10 cellular contexts compared by ENCODE assay signal in genomic region chr4:98656443-98656842, GRCh38. TPM values are rescaled to one million over a fixed set of nuclear protein-coding genes. Genes with fewer than 3 reads are reported as not detected.
DNase-seq lines count a peak whose midpoint lies in the region; ATAC-seq, FAIRE-seq and TF ChIP-seq lines count a peak whose summit lies in the region.
"Had no signal": no experiment of that assay in that cellular context is flagged by ENCODE, and none has a peak within 500 bp of the region (broad histone marks: within the 10 kb centered on the region; RNA-seq: fewer than 3 reads in every experiment).

No MANE protein-coding gene starts in this region.

- peak overlapping the region; percentile 78 to 89 for H3K4me3 ChIP-seq in Panc1 (ENCODE audit: low read depth in 2 of 2, low read length in 2 of 2)
- H3K4me3 ChIP-seq in endodermal cell (ENCODE audit: low read length), result peak overlapping the region; percentile 88
- peak overlapping the region; percentile 84 for H3K4me3 ChIP-seq in ovary
- H3K4me3 ChIP-seq in kidney (ENCODE audit: low read length in 2 of 2), result no peak overlapping the region

- H3K36me3 ChIP-seq in Panc1 (ENCODE audit: control insufficient read depth, insufficient read depth, low read length) (peaks cover 4% of the 10 kb centered on the region; the same call in 1 of the 2 replicates), endodermal cell (ENCODE audit: control insufficient read depth, insufficient read depth, low read length) (no peaks in the 10 kb centered on the region), ovary (no peaks in the 10 kb centered on the region), kidney (ENCODE audit: control insufficient read depth in 1 of 2, insufficient read depth in 2 of 2, low read length in 2 of 2) (no peaks in the 10 kb centered on the region)

- peaks cover under 1% of the 10 kb centered on the region; the same call in 1 of the 2 replicates for H3K9me3 ChIP-seq in Panc1 (ENCODE audit: control insufficient read depth, insufficient read depth, low read depth, low read length)
- H3K9me3 ChIP-seq in endodermal cell (ENCODE audit: control insufficient read depth, low read length), result no peaks in the 10 kb centered on the region
- no peaks in the 10 kb centered on the region for H3K9me3 ChIP-seq in ovary
- no peaks in the 10 kb centered on the region for H3K9me3 ChIP-seq in kidney (ENCODE audit: control insufficient read depth in 1 of 2, low read length in 2 of 2)

- BruUV-seq in Calu3 (replicated peaks; lab: Mats Ljungman, UMichigan) (TSS peak; percentile 31), Panc1 (replicated peaks; lab: Mats Ljungman, UMichigan) (TSS peak; percentile 47)

- intact Hi-C loops in Calu3 (cut with micrococcal nuclease; ENCODE audit: unreplicated experiment) (loop anchor here (10.0 kb wide), 1 partner anchor 278 kb away; no protein-coding TSS in a partner anchor), Panc1 (cut with micrococcal nuclease; ENCODE audit: unreplicated experiment) (loop anchor here (10.0 kb wide), 2 partner anchors 178 to 192 kb away; no protein-coding TSS in a partner anchor), ovary (cut with DNase I) (loop anchor here in 1 of 4 donors (5.0 to 10.0 kb wide), 2 partner anchors 92 to 189 kb away; no protein-coding TSS in a partner anchor), kidney (cut with DNase I) (no loop called here)

- peaks cover 17% of the 10 kb centered on the region for H3K36me3 Mint-ChIP-seq in Calu3 (ENCODE audit: insufficient read depth, unreplicated experiment)
- H3K36me3 Mint-ChIP-seq in endodermal cell (ENCODE audit: low read depth), result peaks cover 1% of the 10 kb centered on the region

- H3K4me3 Mint-ChIP-seq in Calu3 (ENCODE audit: low read depth, unreplicated experiment) (peak overlapping the region; percentile 86), endodermal cell (peak overlapping the region; percentile 70)

- peaks cover 61% of the 10 kb centered on the region for H3K4me1 Mint-ChIP-seq in Calu3 (ENCODE audit: low read depth, unreplicated experiment)
- peaks cover 36% of the 10 kb centered on the region for H3K4me1 Mint-ChIP-seq in endodermal cell

- H3K4me1 ChIP-seq in Panc1 (ENCODE audit: control insufficient read depth, insufficient read depth, low read length), result peaks cover 39% of the 10 kb centered on the region
- H3K4me1 ChIP-seq in endodermal cell (ENCODE audit: control insufficient read depth, insufficient read depth, low read length), result peaks cover 3% of the 10 kb centered on the region
- peaks cover 13% of the 10 kb centered on the region for H3K4me1 ChIP-seq in ovary (ENCODE audit: insufficient read depth)
- peaks cover 0 to 8% of the 10 kb centered on the region in 2 donors for H3K4me1 ChIP-seq in kidney (ENCODE audit: control insufficient read depth in 1 of 2, insufficient read depth in 1 of 2, low read depth in 1 of 2, low read length in 2 of 2)

- in situ Hi-C loops in Panc1 (cut with HindIII; ENCODE audit: low pct_unique_long_range_greater_than_20kb, low sequenced_read_pairs), result no loop called here

- CTCF ChIA-PET in Calu3 (lab: Charles Lee), result no interaction called here
- CTCF ChIA-PET in Panc1 (lab: Charles Lee), result no interaction called here

- TF ChIP-seq CTCF in Calu3 (IDR thresholded peaks at IDR 0.05; ENCODE audit: unreplicated experiment) (no peak), Panc1 (IDR thresholded peaks at IDR 0.05) (no peak), endodermal cell (conservative IDR thresholded peaks at IDR 0.05) (no peak), ovary (IDR thresholded peaks at IDR 0.05) (no peak), kidney (IDR thresholded peaks at IDR 0.05; ENCODE audit: borderline replicate concordance, extremely low read depth, insufficient read depth) (no peak)

- H3K9ac ChIP-seq in endodermal cell (ENCODE audit: extremely low read depth, low read length, poor library complexity, severe bottlenecking), result no peak overlapping the region
- H3K9ac ChIP-seq in kidney (ENCODE audit: low read length in 2 of 2), result no peak overlapping the region

- H3K9me3 Mint-ChIP-seq in Calu3 (ENCODE audit: low read depth, unreplicated experiment) (no peaks in the 10 kb centered on the region), endodermal cell (peaks cover 2% of the 10 kb centered on the region)

- WGBS in endodermal cell (ENCODE audit: insufficient coverage in 1 of 2, insufficient read length in 1 of 2), 2 experiments, result 73 to 88% methylated on average over 2 to 5 of the region's 5 CpGs
- 9 to 25% (median 16%) methylated on average over 5 of the region's 5 CpGs for WGBS in ovary, 3 donors

- no peak for TF ChIP-seq POLR2A in ovary (IDR thresholded peaks at IDR 0.05)

- peak overlapping the region; percentile 89 for H3K27ac ChIP-seq in Panc1 (ENCODE audit: low read length)
- H3K27ac ChIP-seq in endodermal cell (ENCODE audit: low read depth, low read length), result no peak overlapping the region
- H3K27ac ChIP-seq in ovary, result peak overlapping the region in 1 of 2 donors; percentile 33
- no peak overlapping the region for H3K27ac ChIP-seq in kidney (ENCODE audit: low read depth in 2 of 2, low read length in 2 of 2)

- peaks cover 10% of the 10 kb centered on the region for H3K27me3 Mint-ChIP-seq in Calu3 (ENCODE audit: unreplicated experiment)
- H3K27me3 Mint-ChIP-seq in endodermal cell (ENCODE audit: insufficient read depth), result peaks cover 56% of the 10 kb centered on the region

- DNase-seq in Calu3 (no peak), Panc1 (ENCODE audit: low read depth, low spot score) (no peak), endodermal cell (no peak), ovary (no peak), kidney (no peak), GM03348 (ENCODE audit: low spot score) (no peak)
- DNase-seq: midbrain had no signal

- H3K27me3 ChIP-seq in Panc1 (ENCODE audit: control insufficient read depth, insufficient read depth, low read length), result no peaks in the 10 kb centered on the region
- peaks cover 42% of the 10 kb centered on the region for H3K27me3 ChIP-seq in endodermal cell (ENCODE audit: control insufficient read depth, insufficient read depth, low read length, poor library complexity, severe bottlenecking)
- H3K27me3 ChIP-seq in ovary, result no peaks in the 10 kb centered on the region

- POLR2A ChIA-PET in Panc1 (lab: Charles Lee), result no interaction called here

- H3K27ac Mint-ChIP-seq in Calu3 (ENCODE audit: unreplicated experiment), result no peak overlapping the region
- no peak overlapping the region for H3K27ac Mint-ChIP-seq in endodermal cell

- no peak for TF ChIP-seq EP300 in ovary (IDR thresholded peaks at IDR 0.05)

- no peak for ATAC-seq in Panc1
- ATAC-seq in GM21423 (IDR thresholded peaks at IDR 0.05; ENCODE audit: unreplicated experiment), result no peak
- ATAC-seq in HG02763 (IDR thresholded peaks at IDR 0.05; ENCODE audit: unreplicated experiment), result no peak

- FAIRE-seq in kidney (lab: Jason Lieb, UNC), result no peak
- FAIRE-seq: G401.6 had no signal

RNA-seq across cellular contexts. Expression of gene TSPAN5, which starts 2.0 kb away (rescaled TPM):
- total RNA-seq in Calu3 (2022) (4.4 and 4.8 TPM in 2 replicates), Panc1 (2021; ENCODE audit: unreplicated experiment) (61.9 TPM), endodermal cell (10 to 100 TPM in 1 of 2 donors, 1 to 10 TPM in 1; 7.4 to 11.8 TPM), ovary (10 to 100 TPM; 34.0 to 69.5 (median 48.2) TPM), kidney (6.8 TPM)
- 45.8 TPM for polyA plus RNA-seq in Panc1 (2012; ENCODE audit: insufficient read length)
- polyA plus RNA-seq in endodermal cell (2013, experiment 1 of 2), result 21.9 TPM
- polyA plus RNA-seq in endodermal cell (2013, experiment 2 of 2), result 21.6 TPM
- polyA plus RNA-seq in ovary (10 to 100 TPM; 38.3 to 67.2 TPM), kidney (ENCODE audit: insufficient read depth, low read depth, low replicate concordance) (13.8 TPM)

Comparison
In these comparisons a context has a peak if more than half of its experiments do, and no peak if none do; other contexts are left out.
1. H3K4me3 ChIP-seq: peak in Panc1 (2 of 2), endodermal cell (single experiment) and ovary (single experiment); none in kidney (0 of 2).